In the genomic region with DNA sequence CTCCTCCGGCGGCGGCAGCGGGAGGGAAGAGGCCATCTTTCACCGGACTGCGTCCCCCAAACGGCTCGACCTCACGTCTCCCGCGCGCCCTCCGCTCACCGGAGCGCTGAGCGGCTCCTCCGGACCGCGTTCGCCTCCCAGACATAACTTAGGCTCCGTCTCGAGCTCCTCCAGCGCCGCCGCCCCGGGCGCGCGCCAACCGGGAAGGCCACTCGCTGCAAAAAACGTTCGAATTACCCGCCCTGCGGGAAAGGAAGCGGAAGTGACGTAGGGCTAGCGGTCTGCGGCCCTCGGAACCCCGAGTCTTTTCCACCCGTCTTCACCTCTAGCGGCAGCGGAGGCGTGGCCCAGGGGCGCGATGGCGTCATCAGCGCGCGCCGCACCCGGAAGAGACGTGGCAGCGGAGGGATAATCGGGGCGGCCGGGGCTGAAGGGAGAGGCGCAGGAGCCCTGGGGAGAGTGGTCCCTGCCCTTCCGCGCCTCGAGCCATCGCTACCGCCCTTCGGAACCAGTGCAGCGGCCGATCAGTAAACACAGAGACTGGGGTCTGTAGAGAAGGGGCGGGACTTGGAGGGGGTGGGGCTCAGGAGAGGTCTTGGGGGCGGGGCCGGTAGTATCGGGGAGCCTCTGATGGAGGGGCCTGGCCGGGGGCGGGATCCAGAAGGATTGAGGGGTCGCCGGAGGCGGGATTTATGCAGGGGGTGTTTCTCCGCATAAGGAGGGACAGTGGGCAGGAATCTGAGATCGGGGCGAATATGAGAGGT, we compare ENCODE assay signal across 1 cellular context.
TF ChIP-seq lines count a peak whose summit lies in the region.

A gene with protein sequence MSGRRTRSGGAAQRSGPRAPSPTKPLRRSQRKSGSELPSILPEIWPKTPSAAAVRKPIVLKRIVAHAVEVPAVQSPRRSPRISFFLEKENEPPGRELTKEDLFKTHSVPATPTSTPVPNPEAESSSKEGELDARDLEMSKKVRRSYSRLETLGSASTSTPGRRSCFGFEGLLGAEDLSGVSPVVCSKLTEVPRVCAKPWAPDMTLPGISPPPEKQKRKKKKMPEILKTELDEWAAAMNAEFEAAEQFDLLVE (minus strand): TSS at position 207 of the 764 bp plus-strand sequence. CDS start 62 bp downstream, at position 145.
A gene (plus strand): TSS at position 389 of the 764 bp plus-strand sequence. CDS start 477 bp downstream, outside the sequence.

TF ChIP-seq in GM12878, 131 proteins besides CTCF, POLR2A, EP300 and RAD21 (continued from another document and continues in another):
- TF ChIP-seq, protein P1, sequence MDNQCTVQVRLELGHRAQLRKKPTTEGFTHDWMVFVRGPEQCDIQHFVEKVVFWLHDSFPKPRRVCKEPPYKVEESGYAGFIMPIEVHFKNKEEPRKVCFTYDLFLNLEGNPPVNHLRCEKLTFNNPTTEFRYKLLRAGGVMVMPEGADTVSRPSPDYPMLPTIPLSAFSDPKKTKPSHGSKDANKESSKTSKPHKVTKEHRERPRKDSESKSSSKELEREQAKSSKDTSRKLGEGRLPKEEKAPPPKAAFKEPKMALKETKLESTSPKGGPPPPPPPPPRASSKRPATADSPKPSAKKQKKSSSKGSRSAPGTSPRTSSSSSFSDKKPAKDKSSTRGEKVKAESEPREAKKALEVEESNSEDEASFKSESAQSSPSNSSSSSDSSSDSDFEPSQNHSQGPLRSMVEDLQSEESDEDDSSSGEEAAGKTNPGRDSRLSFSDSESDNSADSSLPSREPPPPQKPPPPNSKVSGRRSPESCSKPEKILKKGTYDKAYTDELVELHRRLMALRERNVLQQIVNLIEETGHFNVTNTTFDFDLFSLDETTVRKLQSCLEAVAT (IDR thresholded peaks at IDR 0.05), result no peak
- TF ChIP-seq ZSCAN29 (IDR thresholded peaks at IDR 0.05) (no peak), TARDBP (IDR thresholded peaks at IDR 0.05; ENCODE audit: borderline replicate concordance) (peak; percentile 77; the same call in 1 of the 2 replicates), NR2C1 (IDR thresholded peaks at IDR 0.05) (peak; percentile 84), NFIC (IDR thresholded peaks at IDR 0.05; ENCODE audit: low read depth, low read length) (no peak), CBX5 (IDR thresholded peaks at IDR 0.05; ENCODE audit: low read depth) (no peak), YBX1 (IDR thresholded peaks at IDR 0.05) (no peak), TCF3 (IDR thresholded peaks at IDR 0.05; ENCODE audit: borderline replicate concordance, insufficient read depth, low read depth, low read length) (no peak), TCF12 (IDR thresholded peaks at IDR 0.05; ENCODE audit: low read depth, low read length) (no peak; the same call in 1 of the 2 replicates), FOXM1 (IDR thresholded peaks at IDR 0.05; ENCODE audit: low read depth, low read length) (no peak), ZNF622 (IDR thresholded peaks at IDR 0.05) (no peak), KLF5 (IDR thresholded peaks at IDR 0.05; ENCODE audit: partially characterized antibody) (peak; percentile 54), SREBF1 (IDR thresholded peaks at IDR 0.05; ENCODE audit: low read length) (no peak), KDM1A (IDR thresholded peaks at IDR 0.05; ENCODE audit: borderline replicate concordance) (no peak), ASH2L (IDR thresholded peaks at IDR 0.05; ENCODE audit: borderline replicate concordance, low read depth) (no peak), TAF1 (IDR thresholded peaks at IDR 0.05; ENCODE audit: borderline replicate concordance, low read depth, low read length) (peak; percentile 55; the same call in 1 of the 2 replicates), BHLHE40 (IDR thresholded peaks at IDR 0.05; ENCODE audit: borderline replicate concordance in 1 of 2, low read depth in 2 of 2, low read length in 1 of 2) (peak; percentile 29 to 65; a peak in 3 of 4 replicates), RFX5 (IDR thresholded peaks at IDR 0.05; ENCODE audit: low read depth, low read length) (peak; percentile 57; the same call in 1 of the 2 replicates), TBL1XR1 (IDR thresholded peaks at IDR 0.05; ENCODE audit: low read depth, low read length) (peak; percentile 69), NR2F1 (conservative IDR thresholded peaks at IDR 0.05) (peak; percentile 65), HDAC2 (IDR thresholded peaks at IDR 0.05) (peak; percentile 97; the same call in 1 of the 2 replicates), LARP7 (IDR thresholded peaks at IDR 0.05) (peak; percentile 58; the same call in 1 of the 2 replicates), CREB1 (IDR thresholded peaks at IDR 0.05; ENCODE audit: low read depth) (peak; percentile 99), PAX5 (IDR thresholded peaks at IDR 0.05; ENCODE audit: borderline replicate concordance, low read depth, low read length) (peak; percentile 34; the same call in 1 of the 2 replicates), SUPT20H (IDR thresholded peaks at IDR 0.05; ENCODE audit: borderline replicate concordance, control insufficient read depth, low read depth, low read length) (no peak), RB1 (IDR thresholded peaks at IDR 0.05; ENCODE audit: borderline replicate concordance) (peak; percentile 88; the same call in 1 of the 2 replicates), PAX8 (IDR thresholded peaks at IDR 0.05) (no peak), CHD4 (IDR thresholded peaks at IDR 0.05) (no peak), POLR2AphosphoS5 (IDR thresholded peaks at IDR 0.05; ENCODE audit: low read length) (peak; percentile 90; the same call in 1 of the 2 replicates), MEF2A (IDR thresholded peaks at IDR 0.05; ENCODE audit: insufficient read depth, low read depth, low read length) (0 out of 2 replicates have a peak, but pooled peaks have one; percentile 31), MTA3 (IDR thresholded peaks at IDR 0.05; ENCODE audit: borderline replicate concordance, low read length) (no peak), RUNX3 (IDR thresholded peaks at IDR 0.05; ENCODE audit: low read length) (peak; percentile 92), EED (IDR thresholded peaks at IDR 0.05; ENCODE audit: low read depth) (peak; percentile 19; the same call in 1 of the 2 replicates)
- TF ChIP-seq, protein P2, sequence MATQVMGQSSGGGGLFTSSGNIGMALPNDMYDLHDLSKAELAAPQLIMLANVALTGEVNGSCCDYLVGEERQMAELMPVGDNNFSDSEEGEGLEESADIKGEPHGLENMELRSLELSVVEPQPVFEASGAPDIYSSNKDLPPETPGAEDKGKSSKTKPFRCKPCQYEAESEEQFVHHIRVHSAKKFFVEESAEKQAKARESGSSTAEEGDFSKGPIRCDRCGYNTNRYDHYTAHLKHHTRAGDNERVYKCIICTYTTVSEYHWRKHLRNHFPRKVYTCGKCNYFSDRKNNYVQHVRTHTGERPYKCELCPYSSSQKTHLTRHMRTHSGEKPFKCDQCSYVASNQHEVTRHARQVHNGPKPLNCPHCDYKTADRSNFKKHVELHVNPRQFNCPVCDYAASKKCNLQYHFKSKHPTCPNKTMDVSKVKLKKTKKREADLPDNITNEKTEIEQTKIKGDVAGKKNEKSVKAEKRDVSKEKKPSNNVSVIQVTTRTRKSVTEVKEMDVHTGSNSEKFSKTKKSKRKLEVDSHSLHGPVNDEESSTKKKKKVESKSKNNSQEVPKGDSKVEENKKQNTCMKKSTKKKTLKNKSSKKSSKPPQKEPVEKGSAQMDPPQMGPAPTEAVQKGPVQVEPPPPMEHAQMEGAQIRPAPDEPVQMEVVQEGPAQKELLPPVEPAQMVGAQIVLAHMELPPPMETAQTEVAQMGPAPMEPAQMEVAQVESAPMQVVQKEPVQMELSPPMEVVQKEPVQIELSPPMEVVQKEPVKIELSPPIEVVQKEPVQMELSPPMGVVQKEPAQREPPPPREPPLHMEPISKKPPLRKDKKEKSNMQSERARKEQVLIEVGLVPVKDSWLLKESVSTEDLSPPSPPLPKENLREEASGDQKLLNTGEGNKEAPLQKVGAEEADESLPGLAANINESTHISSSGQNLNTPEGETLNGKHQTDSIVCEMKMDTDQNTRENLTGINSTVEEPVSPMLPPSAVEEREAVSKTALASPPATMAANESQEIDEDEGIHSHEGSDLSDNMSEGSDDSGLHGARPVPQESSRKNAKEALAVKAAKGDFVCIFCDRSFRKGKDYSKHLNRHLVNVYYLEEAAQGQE (IDR thresholded peaks at IDR 0.05; ENCODE audit: low read depth, low read length), result 0 out of 2 replicates have a peak, but pooled peaks have one; percentile 9
- TF ChIP-seq, protein P3, sequence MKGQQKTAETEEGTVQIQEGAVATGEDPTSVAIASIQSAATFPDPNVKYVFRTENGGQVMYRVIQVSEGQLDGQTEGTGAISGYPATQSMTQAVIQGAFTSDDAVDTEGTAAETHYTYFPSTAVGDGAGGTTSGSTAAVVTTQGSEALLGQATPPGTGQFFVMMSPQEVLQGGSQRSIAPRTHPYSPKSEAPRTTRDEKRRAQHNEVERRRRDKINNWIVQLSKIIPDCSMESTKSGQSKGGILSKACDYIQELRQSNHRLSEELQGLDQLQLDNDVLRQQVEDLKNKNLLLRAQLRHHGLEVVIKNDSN (IDR thresholded peaks at IDR 0.05; ENCODE audit: borderline replicate concordance, extremely low read length, insufficient read depth, low read depth, low read length), result no peak
- TF ChIP-seq, protein P4, sequence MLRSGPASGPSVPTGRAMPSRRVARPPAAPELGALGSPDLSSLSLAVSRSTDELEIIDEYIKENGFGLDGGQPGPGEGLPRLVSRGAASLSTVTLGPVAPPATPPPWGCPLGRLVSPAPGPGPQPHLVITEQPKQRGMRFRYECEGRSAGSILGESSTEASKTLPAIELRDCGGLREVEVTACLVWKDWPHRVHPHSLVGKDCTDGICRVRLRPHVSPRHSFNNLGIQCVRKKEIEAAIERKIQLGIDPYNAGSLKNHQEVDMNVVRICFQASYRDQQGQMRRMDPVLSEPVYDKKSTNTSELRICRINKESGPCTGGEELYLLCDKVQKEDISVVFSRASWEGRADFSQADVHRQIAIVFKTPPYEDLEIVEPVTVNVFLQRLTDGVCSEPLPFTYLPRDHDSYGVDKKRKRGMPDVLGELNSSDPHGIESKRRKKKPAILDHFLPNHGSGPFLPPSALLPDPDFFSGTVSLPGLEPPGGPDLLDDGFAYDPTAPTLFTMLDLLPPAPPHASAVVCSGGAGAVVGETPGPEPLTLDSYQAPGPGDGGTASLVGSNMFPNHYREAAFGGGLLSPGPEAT (IDR thresholded peaks at IDR 0.05; ENCODE audit: low read depth), result peak; percentile 95
- TF ChIP-seq, protein P5, sequence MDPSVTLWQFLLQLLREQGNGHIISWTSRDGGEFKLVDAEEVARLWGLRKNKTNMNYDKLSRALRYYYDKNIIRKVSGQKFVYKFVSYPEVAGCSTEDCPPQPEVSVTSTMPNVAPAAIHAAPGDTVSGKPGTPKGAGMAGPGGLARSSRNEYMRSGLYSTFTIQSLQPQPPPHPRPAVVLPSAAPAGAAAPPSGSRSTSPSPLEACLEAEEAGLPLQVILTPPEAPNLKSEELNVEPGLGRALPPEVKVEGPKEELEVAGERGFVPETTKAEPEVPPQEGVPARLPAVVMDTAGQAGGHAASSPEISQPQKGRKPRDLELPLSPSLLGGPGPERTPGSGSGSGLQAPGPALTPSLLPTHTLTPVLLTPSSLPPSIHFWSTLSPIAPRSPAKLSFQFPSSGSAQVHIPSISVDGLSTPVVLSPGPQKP (IDR thresholded peaks at IDR 0.05; ENCODE audit: low read depth, low read length), result peak; percentile 68
- TF ChIP-seq, protein P6, sequence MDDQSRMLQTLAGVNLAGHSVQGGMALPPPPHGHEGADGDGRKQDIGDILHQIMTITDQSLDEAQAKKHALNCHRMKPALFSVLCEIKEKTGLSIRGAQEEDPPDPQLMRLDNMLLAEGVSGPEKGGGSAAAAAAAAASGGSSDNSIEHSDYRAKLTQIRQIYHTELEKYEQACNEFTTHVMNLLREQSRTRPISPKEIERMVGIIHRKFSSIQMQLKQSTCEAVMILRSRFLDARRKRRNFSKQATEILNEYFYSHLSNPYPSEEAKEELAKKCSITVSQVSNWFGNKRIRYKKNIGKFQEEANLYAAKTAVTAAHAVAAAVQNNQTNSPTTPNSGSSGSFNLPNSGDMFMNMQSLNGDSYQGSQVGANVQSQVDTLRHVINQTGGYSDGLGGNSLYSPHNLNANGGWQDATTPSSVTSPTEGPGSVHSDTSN (IDR thresholded peaks at IDR 0.05; ENCODE audit: insufficient replicate concordance, low read depth, low read length), result no peak
- TF ChIP-seq, protein P7, sequence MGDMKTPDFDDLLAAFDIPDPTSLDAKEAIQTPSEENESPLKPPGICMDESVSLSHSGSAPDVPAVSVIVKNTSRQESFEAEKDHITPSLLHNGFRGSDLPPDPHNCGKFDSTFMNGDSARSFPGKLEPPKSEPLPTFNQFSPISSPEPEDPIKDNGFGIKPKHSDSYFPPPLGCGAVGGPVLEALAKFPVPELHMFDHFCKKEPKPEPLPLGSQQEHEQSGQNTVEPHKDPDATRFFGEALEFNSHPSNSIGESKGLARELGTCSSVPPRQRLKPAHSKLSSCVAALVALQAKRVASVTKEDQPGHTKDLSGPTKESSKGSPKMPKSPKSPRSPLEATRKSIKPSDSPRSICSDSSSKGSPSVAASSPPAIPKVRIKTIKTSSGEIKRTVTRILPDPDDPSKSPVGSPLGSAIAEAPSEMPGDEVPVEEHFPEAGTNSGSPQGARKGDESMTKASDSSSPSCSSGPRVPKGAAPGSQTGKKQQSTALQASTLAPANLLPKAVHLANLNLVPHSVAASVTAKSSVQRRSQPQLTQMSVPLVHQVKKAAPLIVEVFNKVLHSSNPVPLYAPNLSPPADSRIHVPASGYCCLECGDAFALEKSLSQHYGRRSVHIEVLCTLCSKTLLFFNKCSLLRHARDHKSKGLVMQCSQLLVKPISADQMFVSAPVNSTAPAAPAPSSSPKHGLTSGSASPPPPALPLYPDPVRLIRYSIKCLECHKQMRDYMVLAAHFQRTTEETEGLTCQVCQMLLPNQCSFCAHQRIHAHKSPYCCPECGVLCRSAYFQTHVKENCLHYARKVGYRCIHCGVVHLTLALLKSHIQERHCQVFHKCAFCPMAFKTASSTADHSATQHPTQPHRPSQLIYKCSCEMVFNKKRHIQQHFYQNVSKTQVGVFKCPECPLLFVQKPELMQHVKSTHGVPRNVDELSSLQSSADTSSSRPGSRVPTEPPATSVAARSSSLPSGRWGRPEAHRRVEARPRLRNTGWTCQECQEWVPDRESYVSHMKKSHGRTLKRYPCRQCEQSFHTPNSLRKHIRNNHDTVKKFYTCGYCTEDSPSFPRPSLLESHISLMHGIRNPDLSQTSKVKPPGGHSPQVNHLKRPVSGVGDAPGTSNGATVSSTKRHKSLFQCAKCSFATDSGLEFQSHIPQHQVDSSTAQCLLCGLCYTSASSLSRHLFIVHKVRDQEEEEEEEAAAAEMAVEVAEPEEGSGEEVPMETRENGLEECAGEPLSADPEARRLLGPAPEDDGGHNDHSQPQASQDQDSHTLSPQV (IDR thresholded peaks at IDR 0.05), result no peak
